Comparison of ENCODE assay signal across 1 cellular context in genomic region chr1:198364471-198364870, GRCh38.
TF ChIP-seq lines count a peak whose summit lies in the region.

No MANE protein-coding gene starts in this region.

TF ChIP-seq in IMR-90, 13 proteins besides CTCF, POLR2A, EP300 and RAD21 (continued from another document):
- TF ChIP-seq SMC3 (IDR thresholded peaks at IDR 0.05; ENCODE audit: low read depth, low read length) (no peak), NFE2L2 (IDR thresholded peaks at IDR 0.05; ENCODE audit: low read depth, low read length) (no peak), CEBPB (IDR thresholded peaks at IDR 0.05; ENCODE audit: low read depth, low read length) (no peak), RFX5 (IDR thresholded peaks at IDR 0.05; ENCODE audit: low read depth, low read length) (no peak), USF2 (IDR thresholded peaks at IDR 0.05; ENCODE audit: low read depth, low read length) (no peak), MXI1 (IDR thresholded peaks at IDR 0.05; ENCODE audit: borderline replicate concordance, low read depth, low read length) (no peak), MAZ (IDR thresholded peaks at IDR 0.05; ENCODE audit: borderline replicate concordance, low read depth, low read length) (no peak), MAFK (IDR thresholded peaks at IDR 0.05; ENCODE audit: low read depth, low read length) (no peak), FOS (IDR thresholded peaks at IDR 0.05; ENCODE audit: low read depth, low read length) (no peak)
